Comparison of ENCODE assay signal across 8 cellular contexts in genomic region chr20:33685328-33686007, GRCh38. TPM values are rescaled to one million over a fixed set of nuclear protein-coding genes. Genes with fewer than 3 reads are reported as not detected.
DNase-seq lines count a peak whose midpoint lies in the region; ATAC-seq, FAIRE-seq and TF ChIP-seq lines count a peak whose summit lies in the region.

No MANE protein-coding gene starts in this region.

- POLR2A ChIA-PET in AG04450 (lab: Yijun Ruan, JAX) = interaction anchor here (0.9 to 1.1 kb wide), 2 partner anchors 11 to 19 kb away, joined by 3 to 4 read pairs; partner anchors contain the start of genes ACTL10 and NECAB3
- POLR2A ChIA-PET in activated CD4-positive, alpha-beta T cell treated with anti-CD3 and anti-CD28 coated beads, Interleukin-2, amount 10 ng/mL, durations not matched to agents 7 days and 5 days (lab: Charles Lee) = interaction anchor here (0.7 to 1.6 kb wide), 2 partner anchors 22 to 35 kb away, joined by 3 to 5 read pairs; partner anchors contain the start of gene PXMP4

- CTCF ChIA-PET in AG04450 (lab: Charles Lee) = interaction anchor here (1.2 kb wide), 1 partner anchor 18 kb away, joined by 4 read pairs; no protein-coding TSS in a partner anchor
- CTCF ChIA-PET in activated CD4-positive, alpha-beta T cell treated with anti-CD3 and anti-CD28 coated beads, Interleukin-2, amount 10 ng/mL, durations not matched to agents 7 days and 5 days (lab: Charles Lee) = interaction anchor here (0.6 to 9.1 kb wide), 5 partner anchors 14 to 284 kb away, joined by 3 to 115 read pairs (median 3); partner anchors contain the start of genes ACTL10, CDK5RAP1 and PXMP4

- WGBS in small intestine, 3 donors = 1 to 2% (median 2%) methylated on average over 27 to 39 of the region's 39 CpGs

- H3K9me3 ChIP-seq in AG04450 (ENCODE audit: control insufficient read depth, insufficient read depth, low read length) = no peaks in the 10 kb centered on the region
- no peaks in the 10 kb centered on the region for H3K9me3 ChIP-seq in small intestine (ENCODE audit: control insufficient read depth, low read depth)

- no peak for TF ChIP-seq CTCF in AG04450 (IDR thresholded peaks at IDR 0.05; ENCODE audit: low read depth, low read length)
- no peak for TF ChIP-seq CTCF in foreskin fibroblast (IDR thresholded peaks at IDR 0.05; ENCODE audit: low read depth, low read length)

- H3K4me1 Mint-ChIP-seq in activated CD4-positive, alpha-beta T cell treated with anti-CD3 and anti-CD28 coated beads, Interleukin-2, amount 10 ng/mL, durations not matched to agents 7 days and 5 days = peaks cover 87% of the 10 kb centered on the region

- no peak for FAIRE-seq in small intestine (lab: Jason Lieb, UNC)

- H3K4me3 ChIP-seq in AG04450 (ENCODE audit: low read depth, low read length) = peak overlapping the region; percentile 51
- H3K4me3 ChIP-seq in foreskin fibroblast (ENCODE audit: low read depth in 1 of 2, low read length in 2 of 2) = peak overlapping the region; percentile 41 to 50
- H3K4me3 ChIP-seq in small intestine (ENCODE audit: low read depth in 1 of 2, low read length in 2 of 2) = peak overlapping the region; percentile 33 to 75

- no peaks in the 10 kb centered on the region for H3K27me3 Mint-ChIP-seq in activated CD4-positive, alpha-beta T cell treated with anti-CD3 and anti-CD28 coated beads, Interleukin-2, amount 10 ng/mL, durations not matched to agents 7 days and 5 days

- H3K4me1 ChIP-seq in small intestine (ENCODE audit: control insufficient read depth in 2 of 2, insufficient read depth in 1 of 2, low read depth in 1 of 2, low read length in 1 of 2) = peaks cover 2 to 3% of the 10 kb centered on the region in 2 donors

- no peak overlapping the region for H3K27ac ChIP-seq in AG04450 (ENCODE audit: low read depth, low read length)
- H3K27ac ChIP-seq in small intestine (ENCODE audit: low read depth in 1 of 2, low read length in 1 of 2) = peak overlapping the region; percentile 35 to 81

- ATAC-seq in GM18498 (IDR thresholded peaks at IDR 0.05; ENCODE audit: unreplicated experiment) (peak; percentile 40), HG02798 (IDR thresholded peaks at IDR 0.05; ENCODE audit: poor library complexity, unreplicated experiment) (peak; percentile 32)

- H3K27me3 ChIP-seq in AG04450 (ENCODE audit: control insufficient read depth, insufficient read depth, low read length) = no peaks in the 10 kb centered on the region
- no peaks in the 10 kb centered on the region for H3K27me3 ChIP-seq in small intestine (ENCODE audit: control insufficient read depth in 2 of 2, insufficient read depth in 2 of 2, low read length in 2 of 2)

- no peak for DNase-seq in AG04450 (ENCODE audit: low read depth, low spot score)
- peak; percentile 44 for DNase-seq in NCI-H2081 treated with DMSO at 0.1 percent for 48 hours (lab: John Stamatoyannopoulos, UW)
- DNase-seq in activated CD4-positive, alpha-beta T cell treated with anti-CD3 and anti-CD28 coated beads, Interleukin-2, amount 10 ng/mL, durations not matched to agents 7 days and 5 days = peak; percentile 68
- DNase-seq in foreskin fibroblast = peak in 1 of 2 donors; percentile 61
- peak; percentile 82 for DNase-seq in small intestine
- no peak for DNase-seq in NCI-H187 treated with DMSO at 0.1 percent for 48 hours (lab: John Stamatoyannopoulos, UW)

- H3K36me3 Mint-ChIP-seq in activated CD4-positive, alpha-beta T cell treated with anti-CD3 and anti-CD28 coated beads, Interleukin-2, amount 10 ng/mL, durations not matched to agents 7 days and 5 days (ENCODE audit: low read depth) = peaks cover 29% of the 10 kb centered on the region

- H3K27ac Mint-ChIP-seq in activated CD4-positive, alpha-beta T cell treated with anti-CD3 and anti-CD28 coated beads, Interleukin-2, amount 10 ng/mL, durations not matched to agents 7 days and 5 days = peak overlapping the region; percentile 94

- H3K9me3 Mint-ChIP-seq in activated CD4-positive, alpha-beta T cell treated with anti-CD3 and anti-CD28 coated beads, Interleukin-2, amount 10 ng/mL, durations not matched to agents 7 days and 5 days = no peaks in the 10 kb centered on the region

- peak overlapping the region; percentile 91 for H3K4me3 Mint-ChIP-seq in activated CD4-positive, alpha-beta T cell treated with anti-CD3 and anti-CD28 coated beads, Interleukin-2, amount 10 ng/mL, durations not matched to agents 7 days and 5 days

- no peaks in the 10 kb centered on the region for H3K36me3 ChIP-seq in small intestine (ENCODE audit: control insufficient read depth in 2 of 2, insufficient read depth in 2 of 2, low read length in 2 of 2)

RNA-seq across cellular contexts. Expression of gene E2F1, which starts 0.7 kb away (rescaled TPM):
- polyA plus RNA-seq in AG04450 (2011; rRNA removed) (2.6 and 3.0 TPM in 2 replicates), small intestine (10 to 100 TPM in 1 of 3 donors, 1 to 10 TPM in 2; 2.2 to 10.9 (median 2.5) TPM)
- polyA minus RNA-seq in AG04450 (2011; rRNA and poly(A)+ RNA removed) = 2.2 and 3.0 TPM in 2 replicates
- total RNA-seq in activated CD4-positive, alpha-beta T cell treated with anti-CD3 and anti-CD28 coated beads, Interleukin-2, amount 10 ng/mL, durations not matched to agents 7 days and 5 days = 10 to 100 TPM; 64.9 to 69.8 TPM

RNA-seq across cellular contexts. Expression of gene NECAB3, which starts 11.2 kb away (rescaled TPM):
- polyA plus RNA-seq in AG04450 (2011; rRNA removed) = 11.7 and 15.7 TPM in 2 replicates
- 14.1 and 28.6 TPM in 2 replicates for polyA minus RNA-seq in AG04450 (2011; rRNA and poly(A)+ RNA removed)
- 10 to 100 TPM; 48.2 to 54.3 TPM for total RNA-seq in activated CD4-positive, alpha-beta T cell treated with anti-CD3 and anti-CD28 coated beads, Interleukin-2, amount 10 ng/mL, durations not matched to agents 7 days and 5 days
- polyA plus RNA-seq in small intestine = 10 to 100 TPM; 30.6 to 54.8 (median 53.8) TPM

RNA-seq across cellular contexts. Expression of gene ACTL10, which starts 18.7 kb away (rescaled TPM):
- polyA plus RNA-seq in AG04450 (2011; rRNA removed) = 0.31 and 0.41 TPM in 2 replicates
- 0.48 and 0.60 TPM in 2 replicates for polyA minus RNA-seq in AG04450 (2011; rRNA and poly(A)+ RNA removed)
- total RNA-seq in activated CD4-positive, alpha-beta T cell treated with anti-CD3 and anti-CD28 coated beads, Interleukin-2, amount 10 ng/mL, durations not matched to agents 7 days and 5 days = 1 to 10 TPM; 2.4 to 4.1 TPM
- polyA plus RNA-seq in small intestine = 1 to 10 TPM in 2 of 3 donors, under 1 TPM in 1; 0.89 to 5.4 (median 1.6) TPM

RNA-seq across cellular contexts. Expression of gene C20orf144, which starts 23.3 kb away (rescaled TPM):
- polyA plus RNA-seq in AG04450 (2011; rRNA removed) (0.09 and 0.14 TPM in 2 replicates), small intestine (under 1 TPM in 1 of 3 donors, not detected in 2; 0.07 TPM)
- 0.14 and 0.17 TPM in 2 replicates for polyA minus RNA-seq in AG04450 (2011; rRNA and poly(A)+ RNA removed)
- under 1 TPM; 0.15 to 0.25 TPM for total RNA-seq in activated CD4-positive, alpha-beta T cell treated with anti-CD3 and anti-CD28 coated beads, Interleukin-2, amount 10 ng/mL, durations not matched to agents 7 days and 5 days

RNA-seq across cellular contexts. Expression of gene PXMP4, which starts 34.6 kb away (rescaled TPM):
- polyA plus RNA-seq in AG04450 (2011; rRNA removed) (5.9 and 6.0 TPM in 2 replicates), small intestine (1 to 10 TPM; 5.4 to 8.7 (median 7.2) TPM)
- 7.2 and 7.6 TPM in 2 replicates for polyA minus RNA-seq in AG04450 (2011; rRNA and poly(A)+ RNA removed)
- 10 to 100 TPM; 19.1 to 21.8 TPM for total RNA-seq in activated CD4-positive, alpha-beta T cell treated with anti-CD3 and anti-CD28 coated beads, Interleukin-2, amount 10 ng/mL, durations not matched to agents 7 days and 5 days

Comparison
In these comparisons a context has a peak if more than half of its experiments do, and no peak if none do; other contexts are left out.
1. DNase-seq: peak in NCI-H2081 treated with DMSO at 0.1 percent for 48 hours (single experiment), activated CD4-positive, alpha-beta T cell treated with anti-CD3 and anti-CD28 coated beads, Interleukin-2, amount 10 ng/mL, durations not matched to agents 7 days and 5 days (single experiment) and small intestine (single experiment); none in AG04450 (single experiment) and NCI-H187 treated with DMSO at 0.1 percent for 48 hours (single experiment).
2. Peak in every context shown above with its lines, with median percentiles within 50 percentile points of each other: H3K4me3 ChIP-seq.